In genomic region chr20:63973636-63974401, GRCh38 we compare ENCODE assay signal across 8 cellular contexts. TPM values are rescaled to one million over a fixed set of nuclear protein-coding genes. Genes with fewer than 3 reads are reported as not detected.
DNase-seq lines count a peak whose midpoint lies in the region; ATAC-seq and TF ChIP-seq lines count a peak whose summit lies in the region.

No MANE protein-coding gene starts in this region.

- no peak overlapping the region for H3K4me3 ChIP-seq in GM12864 (ENCODE audit: low read depth, low read length)
- no peak overlapping the region for H3K4me3 ChIP-seq in thyroid gland (replicated peaks in 1 of 3)

- H3K4me1 ChIP-seq in thyroid gland: peaks cover 10 to 23% of the 10 kb centered on the region in 2 donors

- peaks cover 1% of the 10 kb centered on the region for H3K36me3 Mint-ChIP-seq in activated naive CD4-positive, alpha-beta T cell treated with anti-CD3 and anti-CD28 coated beads, Interleukin-2, amount 50 U/mL, for 24 hours

- no peaks in the 10 kb centered on the region for H3K9me3 Mint-ChIP-seq in activated naive CD4-positive, alpha-beta T cell treated with anti-CD3 and anti-CD28 coated beads, Interleukin-2, amount 50 U/mL, for 24 hours

- no peak overlapping the region for H3K27ac ChIP-seq in thyroid gland

- H3K4me1 Mint-ChIP-seq in activated naive CD4-positive, alpha-beta T cell treated with anti-CD3 and anti-CD28 coated beads, Interleukin-2, amount 50 U/mL, for 24 hours: peaks cover 47% of the 10 kb centered on the region

- no peak overlapping the region for H3K4me3 Mint-ChIP-seq in activated naive CD4-positive, alpha-beta T cell treated with anti-CD3 and anti-CD28 coated beads, Interleukin-2, amount 50 U/mL, for 24 hours

- H3K9me3 ChIP-seq in thyroid gland: no peaks in the 10 kb centered on the region

- no peak for ATAC-seq in HG02973 (IDR thresholded peaks at IDR 0.05; ENCODE audit: unreplicated experiment)

- H3K27ac Mint-ChIP-seq in activated naive CD4-positive, alpha-beta T cell treated with anti-CD3 and anti-CD28 coated beads, Interleukin-2, amount 50 U/mL, for 24 hours: peak overlapping the region; percentile 24

- H3K27me3 ChIP-seq in thyroid gland: no peaks in the 10 kb centered on the region

- TF ChIP-seq CTCF in GM12864 (IDR thresholded peaks at IDR 0.05; ENCODE audit: low read depth, low read length, missing control alignments) (peak; percentile 95), thyroid gland (IDR thresholded peaks at IDR 0.05) (peak; percentile 88 to 99 (median 98))

- 11 to 12% methylated on average over 31 to 37 of the region's 37 CpGs for WGBS in thyroid gland, 2 donors

- DNase-seq in GM12864 (ENCODE audit: low read depth) (no peak), M059J (ENCODE audit: low read depth) (peak; percentile 86), SK-N-DZ (ENCODE audit: low spot score) (peak; percentile 89), germinal center (ENCODE audit: low spot score) (peak; percentile 82), nucleus accumbens (lab: John Stamatoyannopoulos, UW) (peak in 53 of 56 donors; percentile 32 to 90 (median 74)), thyroid gland (peak; percentile 89 to 90)

- intact Hi-C loops in thyroid gland (cut with DNase I): loop anchor here (2.0 to 5.0 kb wide), 2 partner anchors 437 to 477 kb away; partner anchors contain the start of genes EEF1A2 and PTK6

- no peaks in the 10 kb centered on the region for H3K36me3 ChIP-seq in thyroid gland

- H3K27me3 Mint-ChIP-seq in activated naive CD4-positive, alpha-beta T cell treated with anti-CD3 and anti-CD28 coated beads, Interleukin-2, amount 50 U/mL, for 24 hours: no peaks in the 10 kb centered on the region

- no peak for TF ChIP-seq POLR2A in thyroid gland (IDR thresholded peaks at IDR 0.05)

RNA-seq across cellular contexts. Expression of gene ZNF512B, which starts 4.1 kb away (rescaled TPM):
- 7.7 and 17.7 TPM in 2 replicates for total RNA-seq in M059J (2014; rRNA removed; shearing (Covaris generic))
- polyA plus RNA-seq in SK-N-DZ (2014; cell fraction: cytosol; rRNA removed): 23.6 and 26.7 TPM in 2 replicates
- polyA plus RNA-seq in SK-N-DZ (2014; cell fraction: nucleus; rRNA removed): 70.8 and 86.4 TPM in 2 replicates
- 10 to 100 TPM; 13.4 to 24.8 (median 19.0) TPM for total RNA-seq in thyroid gland

RNA-seq across cellular contexts. Expression of gene SAMD10, which starts 5.6 kb away (rescaled TPM):
- total RNA-seq in M059J (2014; rRNA removed; shearing (Covaris generic)): 0.42 and 1.2 TPM in 2 replicates
- polyA plus RNA-seq in SK-N-DZ (2014; cell fraction: cytosol; rRNA removed): 3.9 and 16.4 TPM in 2 replicates
- 29.2 and 35.3 TPM in 2 replicates for polyA plus RNA-seq in SK-N-DZ (2014; cell fraction: nucleus; rRNA removed)
- 1 to 10 TPM; 1.1 to 6.4 (median 5.0) TPM for total RNA-seq in thyroid gland

RNA-seq across cellular contexts. Expression of gene PRPF6, which starts 7.1 kb away (rescaled TPM):
- 77.2 and 106 TPM in 2 replicates for total RNA-seq in M059J (2014; rRNA removed; shearing (Covaris generic))
- 137 and 140 TPM in 2 replicates for polyA plus RNA-seq in SK-N-DZ (2014; cell fraction: cytosol; rRNA removed)
- polyA plus RNA-seq in SK-N-DZ (2014; cell fraction: nucleus; rRNA removed): 105 and 126 TPM in 2 replicates
- 10 to 100 TPM; 62.8 to 76.2 (median 70.1) TPM for total RNA-seq in thyroid gland

RNA-seq across cellular contexts. Expression of gene UCKL1, which starts 17.6 kb away (rescaled TPM):
- 23.9 and 32.2 TPM in 2 replicates for total RNA-seq in M059J (2014; rRNA removed; shearing (Covaris generic))
- polyA plus RNA-seq in SK-N-DZ (2014; cell fraction: cytosol; rRNA removed): 37.5 and 37.9 TPM in 2 replicates
- 113 and 219 TPM in 2 replicates for polyA plus RNA-seq in SK-N-DZ (2014; cell fraction: nucleus; rRNA removed)
- total RNA-seq in thyroid gland: 10 to 100 TPM; 21.6 to 44.3 (median 29.3) TPM
